25 cellular contexts compared by ENCODE assay signal in genomic region chr10:114859227-114859626, GRCh38. TPM values are rescaled to one million over a fixed set of nuclear protein-coding genes. Genes with fewer than 3 reads are reported as not detected.
DNase-seq lines count a peak whose midpoint lies in the region; ATAC-seq, FAIRE-seq and TF ChIP-seq lines count a peak whose summit lies in the region.
"Had no signal": no experiment of that assay in that cellular context is flagged by ENCODE, and none has a peak within 500 bp of the region (broad histone marks: within the 10 kb centered on the region; RNA-seq: fewer than 3 reads in every experiment).

No MANE protein-coding gene starts in this region.

- no TSS peak for BruUV-seq in IMR-90 (replicated peaks; lab: Mats Ljungman, UMichigan)

- peak overlapping the region; percentile 29; the same call in 1 of the 2 replicates for H2AK5ac ChIP-seq in IMR-90 (ENCODE audit: low read depth, low read length)
- H2AK5ac ChIP-seq in mesenchymal stem cell (ENCODE audit: low read length, severe bottlenecking): no peak overlapping the region

- H3K27me3 ChIP-seq in IMR-90 (ENCODE audit: control insufficient read depth, insufficient read depth, low read length) (no peaks in the 10 kb centered on the region), mesenchymal stem cell (ENCODE audit: control insufficient read depth in 1 of 2, insufficient read depth in 1 of 2, low read length in 2 of 2) (no peaks in the 10 kb centered on the region), small intestine (ENCODE audit: control insufficient read depth in 2 of 2, insufficient read depth in 2 of 2, low read length in 2 of 2) (no peaks in the 10 kb centered on the region)
- H3K27me3 ChIP-seq: dorsolateral prefrontal cortex, ovary had no signal

- peaks cover 6% of the 10 kb centered on the region for H3K9me1 ChIP-seq in IMR-90 (ENCODE audit: insufficient read depth, low read length)

- intact Hi-C loops in IMR-90 (cut with micrococcal nuclease): no loop called here

- peak overlapping the region in 1 of 2 experiments; percentile 2; a peak in 1 of 4 replicates for H4K8ac ChIP-seq in IMR-90 (ENCODE audit: low read depth in 2 of 2, low read length in 2 of 2)
- no peak overlapping the region for H4K8ac ChIP-seq in mesenchymal stem cell (ENCODE audit: low read length)

- H3K4me1 ChIP-seq in IMR-90 (ENCODE audit: control insufficient read depth, insufficient read depth, low read length): peaks cover 14% of the 10 kb centered on the region
- H3K4me1 ChIP-seq in mesenchymal stem cell (ENCODE audit: control insufficient read depth, insufficient read depth, low read depth, low read length): peaks cover 4% of the 10 kb centered on the region
- H3K4me1 ChIP-seq in small intestine (ENCODE audit: control insufficient read depth in 2 of 2, insufficient read depth in 1 of 2, low read depth in 1 of 2, low read length in 1 of 2): no peaks in the 10 kb centered on the region

- H3K4me3 ChIP-seq in IMR-90 (ENCODE audit: insufficient read depth, low read depth, low read length) (no peak overlapping the region), mesenchymal stem cell (ENCODE audit: insufficient read depth in 1 of 2, low read depth in 1 of 2, low read length in 2 of 2) (no peak overlapping the region), small intestine (ENCODE audit: low read depth in 1 of 2, low read length in 2 of 2) (no peak overlapping the region)
- H3K4me3 ChIP-seq: ovary had no signal

- POLR2A ChIA-PET in IMR-90 (lab: Charles Lee; ENCODE audit: unreplicated experiment) (no interaction called here), WTC11 (lab: Charles Lee) (no interaction called here)

- H3K18ac ChIP-seq in IMR-90 (ENCODE audit: low read depth, low read length) (no peak overlapping the region), mesenchymal stem cell (ENCODE audit: low read depth in 1 of 2, low read length in 2 of 2) (no peak overlapping the region)

- H3K4ac ChIP-seq in IMR-90 (ENCODE audit: low read depth, low read length) (peak overlapping the region; percentile 3; the same call in 1 of the 2 replicates), mesenchymal stem cell (ENCODE audit: low read depth in 1 of 2, low read length in 2 of 2) (no peak overlapping the region)

- H3K27me3 Mint-ChIP-seq in WTC11 (ENCODE audit: low read depth): no peaks in the 10 kb centered on the region
- H3K27me3 Mint-ChIP-seq: CD8-positive, alpha-beta memory T cell had no signal

- FAIRE-seq in small intestine (lab: Jason Lieb, UNC): no peak
- FAIRE-seq: endothelial cell of umbilical vein, keratinocyte had no signal

- no peak overlapping the region for H2BK12ac ChIP-seq in mesenchymal stem cell (ENCODE audit: low read length in 2 of 2)

- H3K4me1 Mint-ChIP-seq in WTC11: 0 out of 2 replicates have a peak, but pooled peaks cover 6% of the 10 kb centered on the region

- H4K5ac ChIP-seq in IMR-90 (ENCODE audit: low read depth, low read length): no peak overlapping the region

- no peaks in the 10 kb centered on the region for H3K9me3 Mint-ChIP-seq in WTC11
- H3K9me3 Mint-ChIP-seq: CD8-positive, alpha-beta memory T cell had no signal

- no peak overlapping the region; the same call in 1 of the 2 replicates for H2BK120ac ChIP-seq in IMR-90 (ENCODE audit: low read depth, low read length)
- H2BK120ac ChIP-seq in mesenchymal stem cell (ENCODE audit: low read depth, low read length): no peak overlapping the region

- H3K4me2 ChIP-seq in IMR-90 (ENCODE audit: low read depth, low read length): no peak overlapping the region
- H3K4me2 ChIP-seq in mesenchymal stem cell (ENCODE audit: low read length, poor library complexity, severe bottlenecking): no peak overlapping the region
- H3K4me2 ChIP-seq: SK-N-SH had no signal

- WGBS in IMR-90 (ENCODE audit: extremely low coverage in 2 of 2, insufficient read length in 1 of 2), 2 experiments: 90% methylated on average over 4 of the region's 7 CpGs; no CpG with 5 or more reads in 1 of the 2 experiments
- over 99% methylated on average over 7 of the region's 7 CpGs for WGBS in mesenchymal stem cell
- 68 to 81% (median 78%) methylated on average over 7 of the region's 7 CpGs for WGBS in small intestine, 3 donors

- no peak overlapping the region for H2AK9ac ChIP-seq in IMR-90 (replicated peaks; ENCODE audit: low read depth, low read length, poor library complexity)

- H2BK15ac ChIP-seq in IMR-90 (ENCODE audit: low read depth, low read length) (no peak overlapping the region), mesenchymal stem cell (ENCODE audit: low read depth, poor library complexity, severe bottlenecking) (no peak overlapping the region)

- H4K20me1 ChIP-seq in IMR-90 (ENCODE audit: insufficient read depth, low read length): no peaks in the 10 kb centered on the region

- H3K9me3 ChIP-seq in IMR-90 (ENCODE audit: control insufficient read depth, insufficient read depth, low read length) (no peaks in the 10 kb centered on the region), mesenchymal stem cell (ENCODE audit: control insufficient read depth, low read length) (no peaks in the 10 kb centered on the region), small intestine (ENCODE audit: control insufficient read depth, low read depth) (no peaks in the 10 kb centered on the region)
- H3K9me3 ChIP-seq: ovary, SK-N-SH had no signal

- H2AFZ ChIP-seq in IMR-90 (replicated peaks; ENCODE audit: low read length, poor library complexity) (no peak overlapping the region), mesenchymal stem cell (ENCODE audit: low read depth, low read length) (no peak overlapping the region)

- no peak overlapping the region for H3K27ac Mint-ChIP-seq in WTC11

- H3K36me3 ChIP-seq in IMR-90 (ENCODE audit: control insufficient read depth, insufficient read depth, low read length) (peaks cover 26% of the 10 kb centered on the region), mesenchymal stem cell (ENCODE audit: control insufficient read depth in 1 of 2, insufficient read depth in 2 of 2, low read depth in 1 of 2, low read length in 2 of 2) (peaks cover 3 to 92% of the 10 kb centered on the region in 2 experiments), small intestine (ENCODE audit: control insufficient read depth in 2 of 2, insufficient read depth in 2 of 2, low read length in 2 of 2) (peaks cover 8 to 21% of the 10 kb centered on the region in 2 donors)
- H3K36me3 ChIP-seq: ovary had no signal

- TF ChIP-seq CTCF in IMR-90 (conservative IDR thresholded peaks at IDR 0.05; ENCODE audit: low read depth, low read length) (no peak), WTC11 (IDR thresholded peaks at IDR 0.05) (no peak)

- H2BK5ac ChIP-seq in IMR-90 (ENCODE audit: low read depth, low read length, poor library complexity, severe bottlenecking): peak overlapping the region; percentile 13
- H2BK5ac ChIP-seq in mesenchymal stem cell (ENCODE audit: low read depth, low read length, poor library complexity, severe bottlenecking): no peak overlapping the region

- 0 out of 2 replicates have a peak overlapping the region, but pooled peaks have one; percentile 1 for H3K14ac ChIP-seq in IMR-90 (replicated peaks; ENCODE audit: low read depth, low read length)
- H3K14ac ChIP-seq in mesenchymal stem cell (ENCODE audit: low read length in 2 of 2): no peak overlapping the region

- in situ Hi-C loops in IMR-90 (cut with MboI; ENCODE audit: low sequenced_read_pairs): no loop called here

- 0 out of 2 replicates have a peak overlapping the region, but pooled peaks have one; percentile 26 for H3K27ac ChIP-seq in IMR-90 (ENCODE audit: insufficient read depth, low read length)
- H3K27ac ChIP-seq in mesenchymal stem cell (ENCODE audit: low read length, poor library complexity, severe bottlenecking): peak overlapping the region; percentile 17
- no peak overlapping the region for H3K27ac ChIP-seq in small intestine (ENCODE audit: low read depth in 1 of 2, low read length in 1 of 2)
- H3K27ac ChIP-seq: ovary had no signal

- no peak overlapping the region for H2BK20ac ChIP-seq in IMR-90 (ENCODE audit: low read depth, low read length)

- DNase-seq in IMR-90 (no peak), WTC11 (ENCODE audit: low spot score) (no peak), mesenchymal stem cell (no peak), small intestine (peak; percentile 6), SIG-M5 (lab: John Stamatoyannopoulos, UW) (no peak), NCI-H526 (lab: John Stamatoyannopoulos, UW) (no peak), AG20443 (ENCODE audit: low spot score) (no peak)
- DNase-seq: activated CD4-positive, CD25-positive, alpha-beta regulatory T cell; activated naive CD4-positive, alpha-beta T cell treated with anti-CD3 and anti-CD28 coated beads, Interleukin-2, amount 50 U/mL, for 16 hours; activated T-cell treated with anti-CD3 and anti-CD28 coated beads, Interleukin-2, amount 50 U/mL, for 48 hours; CD8-positive, alpha-beta memory T cell; HCEC 1CT; Kasumi-1; NCI-H1092; NCI-H2029; NCI-H2227 treated with DMSO at 0.1 percent for 48 hours; NCI-H748 treated with DMSO at 0.1 percent for 48 hours; ovary; right cardiac atrium; SK-N-SH; stimulated activated CD4-positive, alpha-beta T cell treated with anti-CD3 and anti-CD28 coated beads, Interleukin-12 subunit alpha, Interleukin-12 subunit beta, amount 100 ng/mL, for 4 hours; stimulated activated naive CD4-positive, alpha-beta T cell treated with Interleukin-2 at 50 U/mL for 16 hours had no signal

- dilution Hi-C loops in IMR-90 (cut with HindIII; ENCODE audit: low sequenced_read_pairs, unreplicated experiment): no loop called here

- H3K79me1 ChIP-seq in IMR-90 (ENCODE audit: low read depth in 1 of 2, low read length in 2 of 2) (peaks cover 32 to 38% of the 10 kb centered on the region in 2 experiments), mesenchymal stem cell (replicated peaks; ENCODE audit: low read length, poor library complexity, severe bottlenecking) (peaks cover 9% of the 10 kb centered on the region)

- CTCF ChIA-PET in IMR-90 (lab: Yijun Ruan, JAX): no interaction called here
- CTCF ChIA-PET in WTC11 (lab: Charles Lee): interaction anchor here (0.7 kb wide), 2 partner anchors 17 to 37 kb away, joined by 3 read pairs; partner anchors contain the start of gene FHIP2A

- peaks cover 21% of the 10 kb centered on the region for H3K36me3 Mint-ChIP-seq in WTC11

- no peak for TF ChIP-seq RAD21 in IMR-90 (IDR thresholded peaks at IDR 0.05; ENCODE audit: low read length)

- no peak overlapping the region for H3K56ac ChIP-seq in IMR-90 (ENCODE audit: extremely low read depth, insufficient read depth, low read length)

- ATAC-seq in IMR-90 (ENCODE audit: low read depth) (no peak), WTC11 (peak; percentile 83)
- ATAC-seq: right cardiac atrium had no signal

- H3K23ac ChIP-seq in IMR-90 (ENCODE audit: low read depth, low read length) (peak overlapping the region; percentile 5; the same call in 1 of the 2 replicates), mesenchymal stem cell (ENCODE audit: low read length in 2 of 2) (no peak overlapping the region)

- H3K9ac ChIP-seq in IMR-90 (ENCODE audit: low read depth, low read length): no peak overlapping the region
- no peak overlapping the region for H3K9ac ChIP-seq in mesenchymal stem cell (ENCODE audit: low read length)
- H3K9ac ChIP-seq: SK-N-SH had no signal

- no peak overlapping the region for H3K4me3 Mint-ChIP-seq in WTC11
- H3K4me3 Mint-ChIP-seq: CD8-positive, alpha-beta memory T cell had no signal

- TF ChIP-seq POLR2A in IMR-90 (IDR thresholded peaks at IDR 0.05; ENCODE audit: low read depth, low read length): no peak

- H4K91ac ChIP-seq in IMR-90 (ENCODE audit: insufficient read depth, low read depth, low read length) (peak overlapping the region; percentile 31; the same call in 1 of the 2 replicates), mesenchymal stem cell (ENCODE audit: low read length) (no peak overlapping the region)

RNA-seq across cellular contexts. Expression of gene FHIP2A, which starts 37.6 kb away (rescaled TPM):
- total RNA-seq in IMR-90 (2012; rRNA removed) (16.5 and 21.7 TPM in 2 replicates), WTC11 (2021) (14.3 to 15.5 TPM (median 14.6 TPM) in 3 replicates)
- polyA plus RNA-seq in IMR-90 (2012; rRNA removed) (8.9 and 10.7 TPM in 2 replicates), small intestine (10 to 100 TPM in 1 of 3 donors, 1 to 10 TPM in 2; 4.9 to 11.2 (median 8.1) TPM)
- 2.5 and 7.1 TPM in 2 replicates for polyA plus RNA-seq in IMR-90 (2012; cell fraction: cytosol; rRNA removed)
- polyA plus RNA-seq in IMR-90 (2012; cell fraction: nucleus; rRNA removed; ENCODE audit: low replicate concordance): 39.6 and 46.5 TPM in 2 replicates
- polyA plus RNA-seq in mesenchymal stem cell (2013, experiment 1 of 2): 15.5 TPM
- polyA plus RNA-seq in mesenchymal stem cell (2013, experiment 2 of 2): 15.3 TPM

Comparison
In these comparisons a context has a peak if more than half of its experiments do, and no peak if none do; other contexts are left out.
1. H3K27ac ChIP-seq: peak in IMR-90 (single experiment) and mesenchymal stem cell (single experiment); none in small intestine (0 of 2).